In genomic region chr6:134175532-134176282, GRCh38 we compare ENCODE assay signal across 8 cellular contexts.
DNase-seq lines count a peak whose midpoint lies in the region; ATAC-seq and TF ChIP-seq lines count a peak whose summit lies in the region.

No MANE protein-coding gene starts in this region.

- DNase-seq in Ammon's horn (ENCODE audit: low spot score), result peak; percentile 57
- DNase-seq in HUDEP-2 (lab: John Stamatoyannopoulos, UW; ENCODE audit: unreplicated experiment in 76 of 76), result peak in 39 of 76 experiments; percentile 12 to 90 (median 50)
- no peak for DNase-seq in WERI-Rb-1
- peak; percentile 36 for DNase-seq in effector CD4-positive, alpha-beta T cell
- peak; percentile 60 for DNase-seq in medulla oblongata (ENCODE audit: extremely low spot score)
- peak; percentile 13 for DNase-seq in stimulated activated CD8-positive, alpha-beta memory T cell treated with anti-CD3 and anti-CD28 coated beads, Interleukin-15, amount 100 ng/mL, for 24 hours (ENCODE audit: low read depth)
- DNase-seq in cortex of kidney (lab: John Stamatoyannopoulos, UW), result no peak

- TF ChIP-seq CTCF in WERI-Rb-1 (IDR thresholded peaks at IDR 0.05; ENCODE audit: low read depth, low read length), result no peak

- H3K27ac ChIP-seq in WERI-Rb-1, result peak overlapping the region; percentile 63

- peak overlapping the region; percentile 86 for H3K4me3 ChIP-seq in WERI-Rb-1 (ENCODE audit: low read depth, low read length)

- peaks cover 5% of the 10 kb centered on the region; the same call in 1 of the 2 replicates for H3K36me3 ChIP-seq in WERI-Rb-1

- H3K27me3 ChIP-seq in WERI-Rb-1 (ENCODE audit: insufficient read depth, low read depth, severe bottlenecking), result peaks cover 4% of the 10 kb centered on the region

- no peaks in the 10 kb centered on the region for H3K9me3 ChIP-seq in WERI-Rb-1 (ENCODE audit: severe bottlenecking)

- ATAC-seq in GM19397 (IDR thresholded peaks at IDR 0.05; ENCODE audit: unreplicated experiment), result peak; percentile 18

Comparison
In these comparisons a context has a peak if more than half of its experiments do, and no peak if none do; other contexts are left out.
1. DNase-seq: peak in Ammon's horn (single experiment), HUDEP-2 (39 of 76), effector CD4-positive, alpha-beta T cell (single experiment), medulla oblongata (single experiment) and stimulated activated CD8-positive, alpha-beta memory T cell treated with anti-CD3 and anti-CD28 coated beads, Interleukin-15, amount 100 ng/mL, for 24 hours (single experiment); none in WERI-Rb-1 (single experiment) and cortex of kidney (single experiment).